18 cellular contexts compared by ENCODE assay signal in the genomic region with DNA sequence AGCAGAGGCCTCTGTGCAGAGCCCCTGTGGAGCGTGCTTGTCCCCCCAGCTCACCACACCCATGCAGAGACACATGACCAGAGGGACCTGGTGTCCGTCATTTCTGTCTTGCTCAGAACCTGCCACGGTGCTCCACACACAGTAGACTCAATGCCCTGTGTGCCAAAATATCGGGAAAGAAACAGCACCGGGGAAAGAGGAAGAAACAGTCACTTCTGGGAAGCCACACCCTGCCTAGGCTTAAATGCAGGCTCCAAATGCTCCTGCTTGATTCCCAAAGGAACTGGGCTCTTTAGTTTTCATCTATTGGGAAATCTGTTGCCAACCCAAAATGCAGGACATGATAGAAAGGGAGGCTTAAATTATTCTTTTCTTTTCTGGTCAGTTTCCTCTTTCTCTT.
DNase-seq lines count a peak whose midpoint lies in the region; ATAC-seq, FAIRE-seq and TF ChIP-seq lines count a peak whose summit lies in the region.
"Had no signal": no experiment of that assay in that cellular context is flagged by ENCODE, and none has a peak within 500 bp of the region (broad histone marks: within the 10 kb centered on the region; RNA-seq: fewer than 3 reads in every experiment).

No MANE protein-coding gene starts in this region.

- intact Hi-C loops in MCF 10A (cut with micrococcal nuclease) = no loop called here
- intact Hi-C loops in breast epithelium (cut with DNase I; ENCODE audit: low total_unique reads) = no loop called here

- TF ChIP-seq CTCF in MCF 10A (IDR thresholded peaks at IDR 0.05; ENCODE audit: unreplicated experiment) = no peak
- TF ChIP-seq CTCF in breast epithelium (IDR thresholded peaks at IDR 0.05) = no peak
- no peak for TF ChIP-seq CTCF in hepatocyte (IDR thresholded peaks at IDR 0.05; ENCODE audit: poor library complexity)

- H3K9me3 ChIP-seq in breast epithelium (no peaks in the 10 kb centered on the region), T-helper 17 cell (ENCODE audit: control insufficient read depth, low read length, poor library complexity, severe bottlenecking) (no peaks in the 10 kb centered on the region), hepatocyte (ENCODE audit: low read depth) (no peaks in the 10 kb centered on the region)
- H3K9me3 ChIP-seq: HAP-1, heart right ventricle, ovary, tibial nerve had no signal

- H3K36me3 ChIP-seq in breast epithelium (no peaks in the 10 kb centered on the region), hepatocyte (replicated peaks; ENCODE audit: insufficient read depth, low read depth) (no peaks in the 10 kb centered on the region)
- H3K36me3 ChIP-seq: HAP-1, heart right ventricle, ovary, tibial nerve had no signal

- CTCF ChIA-PET in MCF 10A (lab: Yijun Ruan, JAX) = no interaction called here

- H3K27me3 Mint-ChIP-seq in MCF 10A (ENCODE audit: insufficient read depth, unreplicated experiment) (no peaks in the 10 kb centered on the region), T-helper 17 cell (peaks cover 8% of the 10 kb centered on the region)
- H3K27me3 Mint-ChIP-seq: activated CD8-positive, alpha-beta T cell treated with anti-CD3 and anti-CD28 coated beads for 36 hours had no signal

- no peak overlapping the region for H2AFZ ChIP-seq in hepatocyte

- no peaks in the 10 kb centered on the region for H3K79me2 ChIP-seq in hepatocyte

- DNase-seq in MCF 10A (ENCODE audit: unreplicated experiment) (peak; percentile 26), breast epithelium (ENCODE audit: low spot score in 2 of 2) (no peak), T-helper 17 cell (no peak), hepatocyte (ENCODE audit: low spot score) (no peak), urothelium cell line (ENCODE audit: low spot score) (peak; percentile 16), NCI-H2081 (lab: John Stamatoyannopoulos, UW) (no peak), HuH-7 (ENCODE audit: low spot score) (no peak)
- DNase-seq: activated CD8-positive, alpha-beta T cell treated with anti-CD3 and anti-CD28 coated beads for 36 hours; heart right ventricle; NCI-H1048; ovary had no signal

- ATAC-seq in T-helper 17 cell (no peak), HG02852 (IDR thresholded peaks at IDR 0.05; ENCODE audit: unreplicated experiment) (no peak)
- ATAC-seq: activated CD8-positive, alpha-beta T cell treated with anti-CD3 and anti-CD28 coated beads for 36 hours; SK-N-SH treated with all-trans-retinoic acid at 6 μM for 48 hours had no signal

- POLR2A ChIA-PET in MCF 10A (lab: Yijun Ruan, JAX) = interaction anchor here (0.6 kb wide), 1 partner anchor 70 kb away, joined by 3 read pairs; no protein-coding TSS in a partner anchor

- no peaks in the 10 kb centered on the region for H3K9me2 ChIP-seq in hepatocyte (replicated peaks; ENCODE audit: insufficient read depth)

- no peaks in the 10 kb centered on the region for H4K20me1 ChIP-seq in hepatocyte (ENCODE audit: insufficient read depth, poor library complexity, severe bottlenecking)

- H3K27me3 ChIP-seq in breast epithelium (no peaks in the 10 kb centered on the region), hepatocyte (no peaks in the 10 kb centered on the region)
- H3K27me3 ChIP-seq: heart right ventricle, ovary, tibial nerve had no signal

- WGBS in hepatocyte (ENCODE audit: low lambda C conversion rate, missing lambda C conversion rate) = 50% methylated on average over 5 of the region's 5 CpGs

- no peaks in the 10 kb centered on the region for H3K9me3 Mint-ChIP-seq in MCF 10A (ENCODE audit: unreplicated experiment)
- H3K9me3 Mint-ChIP-seq: activated CD8-positive, alpha-beta T cell treated with anti-CD3 and anti-CD28 coated beads for 36 hours had no signal

- no peak overlapping the region for H3K4me3 Mint-ChIP-seq in MCF 10A (ENCODE audit: unreplicated experiment)
- H3K4me3 Mint-ChIP-seq in T-helper 17 cell = no peak overlapping the region
- H3K4me3 Mint-ChIP-seq: activated CD8-positive, alpha-beta T cell treated with anti-CD3 and anti-CD28 coated beads for 36 hours had no signal

- H3K27ac Mint-ChIP-seq in MCF 10A (ENCODE audit: low read depth, unreplicated experiment) = no peak overlapping the region
- peak overlapping the region; percentile 6 for H3K27ac Mint-ChIP-seq in T-helper 17 cell
- H3K27ac Mint-ChIP-seq: activated CD8-positive, alpha-beta T cell treated with anti-CD3 and anti-CD28 coated beads for 36 hours; activated T-helper 2 cell treated with anti-CD3 and anti-CD28 coated beads, Interferon-gamma antibody, Interleukin-2, Interleukin-4, amounts not matched to agents 10 μg/mL and 5 μg/mL and 100 μg/mL, durations not matched to agents 14 hours and 24 hours and 36 hours had no signal

- H3K27ac ChIP-seq in breast epithelium = no peak overlapping the region
- H3K27ac ChIP-seq in hepatocyte = no peak overlapping the region
- H3K27ac ChIP-seq: heart right ventricle, tibial nerve had no signal

- H3K36me3 Mint-ChIP-seq in MCF 10A (ENCODE audit: insufficient read depth, unreplicated experiment) (no peaks in the 10 kb centered on the region), T-helper 17 cell (ENCODE audit: low read depth) (no peaks in the 10 kb centered on the region)

- FAIRE-seq in urothelium cell line (lab: Jason Lieb, UNC) = no peak
- FAIRE-seq: keratinocyte, small intestine had no signal

- no peak for TF ChIP-seq POLR2A in breast epithelium (IDR thresholded peaks at IDR 0.05)

- H3K4me3 ChIP-seq in breast epithelium (no peak overlapping the region), hepatocyte (no peak overlapping the region)
- H3K4me3 ChIP-seq: HAP-1, heart right ventricle, ovary, tibial nerve had no signal

- H3K4me1 ChIP-seq in breast epithelium (no peaks in the 10 kb centered on the region), hepatocyte (ENCODE audit: insufficient read depth) (peaks cover 19% of the 10 kb centered on the region)
- H3K4me1 ChIP-seq: HAP-1 had no signal

- H3K4me1 Mint-ChIP-seq in MCF 10A (ENCODE audit: insufficient read depth, unreplicated experiment) (no peaks in the 10 kb centered on the region), T-helper 17 cell (peaks cover 19% of the 10 kb centered on the region)

- H3K4me2 ChIP-seq in hepatocyte = peak overlapping the region; percentile 46

- no TSS peak for BruUV-seq in MCF 10A (replicated peaks; lab: Mats Ljungman, UMichigan)

Comparison
In these comparisons a context has a peak if more than half of its experiments do, and no peak if none do; other contexts are left out.
1. DNase-seq: peak in MCF 10A (single experiment) and urothelium cell line (single experiment); none in breast epithelium (0 of 2), T-helper 17 cell (0 of 3), hepatocyte (single experiment), NCI-H2081 (0 of 2) and HuH-7 (single experiment).